ENCODE assay signal across 8 cellular contexts in genomic region chr20:33733654-33734576, GRCh38. TPM values are rescaled to one million over a fixed set of nuclear protein-coding genes. Genes with fewer than 3 reads are reported as not detected.
DNase-seq lines count a peak whose midpoint lies in the region; ATAC-seq and FAIRE-seq lines count a peak whose summit lies in the region.

No MANE protein-coding gene starts in this region.

- no peak for ATAC-seq in natural killer cell treated with Interleukin-12 subunit alpha and Interleukin-12 subunit beta and Interleukin-15 and Interleukin-18, amount 100 ng/mL, for 72 hours

- no peaks in the 10 kb centered on the region for H3K27me3 Mint-ChIP-seq in activated naive CD4-positive, alpha-beta T cell treated with anti-CD3 and anti-CD28 coated beads, Interleukin-2, amount 50 U/mL, for 24 hours
- H3K27me3 Mint-ChIP-seq in natural killer cell treated with Interleukin-12 subunit alpha and Interleukin-12 subunit beta and Interleukin-15 and Interleukin-18, amount 100 ng/mL, for 72 hours: no peaks in the 10 kb centered on the region

- peak overlapping the region; percentile 62 for H3K4me3 Mint-ChIP-seq in activated naive CD4-positive, alpha-beta T cell treated with anti-CD3 and anti-CD28 coated beads, Interleukin-2, amount 50 U/mL, for 24 hours
- H3K4me3 Mint-ChIP-seq in natural killer cell treated with Interleukin-12 subunit alpha and Interleukin-12 subunit beta and Interleukin-15 and Interleukin-18, amount 100 ng/mL, for 72 hours: no peak overlapping the region

- DNase-seq in activated naive CD4-positive, alpha-beta T cell treated with anti-CD3 and anti-CD28 coated beads, Interleukin-2, amount 50 U/mL, for 16 hours: no peak
- DNase-seq in SJSA1 (ENCODE audit: low read depth in 1 of 2, low spot score in 2 of 2) (peak; percentile 71 to 89), GM19240 (ENCODE audit: insufficient read length, low spot score) (no peak), NCI-H2171 treated with DMSO at 0.1 percent for 48 hours (lab: John Stamatoyannopoulos, UW) (no peak)
- peak; percentile 29 for DNase-seq in natural killer cell treated with Interleukin-12 subunit alpha and Interleukin-12 subunit beta and Interleukin-15 and Interleukin-18, amount 100 ng/mL, for 72 hours (ENCODE audit: low spot score)
- no peak for DNase-seq in activated CD4-positive, alpha-beta T cell treated with anti-CD3 and anti-CD28 coated beads for 4 hours

- H3K27ac ChIP-seq in SJSA1: peak overlapping the region; percentile 86

- peaks cover 12% of the 10 kb centered on the region for H3K36me3 Mint-ChIP-seq in activated naive CD4-positive, alpha-beta T cell treated with anti-CD3 and anti-CD28 coated beads, Interleukin-2, amount 50 U/mL, for 24 hours
- peaks cover 10% of the 10 kb centered on the region for H3K36me3 Mint-ChIP-seq in natural killer cell treated with Interleukin-12 subunit alpha and Interleukin-12 subunit beta and Interleukin-15 and Interleukin-18, amount 100 ng/mL, for 72 hours

- no peaks in the 10 kb centered on the region for H3K27me3 ChIP-seq in SJSA1 (replicated peaks)

- H3K4me3 ChIP-seq in SJSA1: no peak overlapping the region

- H3K4me1 Mint-ChIP-seq in activated naive CD4-positive, alpha-beta T cell treated with anti-CD3 and anti-CD28 coated beads, Interleukin-2, amount 50 U/mL, for 24 hours: peaks cover 30% of the 10 kb centered on the region
- H3K4me1 Mint-ChIP-seq in natural killer cell treated with Interleukin-12 subunit alpha and Interleukin-12 subunit beta and Interleukin-15 and Interleukin-18, amount 100 ng/mL, for 72 hours (ENCODE audit: low read depth in 2 of 2): peaks cover 23 to 27% of the 10 kb centered on the region in 2 donors

- FAIRE-seq in endometrium (lab: Jason Lieb, UNC): peak; percentile 12

- peaks cover 34% of the 10 kb centered on the region for H3K4me1 ChIP-seq in SJSA1 (replicated peaks)

- no peaks in the 10 kb centered on the region for H3K36me3 ChIP-seq in SJSA1

- peak overlapping the region; percentile 10 for H3K27ac Mint-ChIP-seq in activated naive CD4-positive, alpha-beta T cell treated with anti-CD3 and anti-CD28 coated beads, Interleukin-2, amount 50 U/mL, for 24 hours
- peak overlapping the region; percentile 2 to 19 for H3K27ac Mint-ChIP-seq in natural killer cell treated with Interleukin-12 subunit alpha and Interleukin-12 subunit beta and Interleukin-15 and Interleukin-18, amount 100 ng/mL, for 72 hours

- peaks cover 3% of the 10 kb centered on the region for H3K9me3 ChIP-seq in SJSA1 (replicated peaks)

- peaks cover 5% of the 10 kb centered on the region for H3K9me3 Mint-ChIP-seq in activated naive CD4-positive, alpha-beta T cell treated with anti-CD3 and anti-CD28 coated beads, Interleukin-2, amount 50 U/mL, for 24 hours
- H3K9me3 Mint-ChIP-seq in natural killer cell treated with Interleukin-12 subunit alpha and Interleukin-12 subunit beta and Interleukin-15 and Interleukin-18, amount 100 ng/mL, for 72 hours: no peaks in the 10 kb centered on the region

RNA-seq across cellular contexts. Expression of gene ZNF341, which starts 2.1 kb away (rescaled TPM):
- total RNA-seq in SJSA1 (2014; rRNA removed; shearing (Covaris generic)): 2.1 and 5.5 TPM in 2 replicates
- 1 to 10 TPM; 4.6 to 8.9 TPM for total RNA-seq in natural killer cell treated with Interleukin-12 subunit alpha and Interleukin-12 subunit beta and Interleukin-15 and Interleukin-18, amount 100 ng/mL, for 72 hours

RNA-seq across cellular contexts. Expression of gene PXMP4, which starts 13.8 kb away (rescaled TPM):
- total RNA-seq in SJSA1 (2014; rRNA removed; shearing (Covaris generic)): 6.7 and 9.3 TPM in 2 replicates
- total RNA-seq in natural killer cell treated with Interleukin-12 subunit alpha and Interleukin-12 subunit beta and Interleukin-15 and Interleukin-18, amount 100 ng/mL, for 72 hours: 1 to 10 TPM; 6.9 to 9.3 TPM

RNA-seq across cellular contexts. Expression of gene E2F1, which starts 47.7 kb away (rescaled TPM):
- 62.1 and 63.9 TPM in 2 replicates for total RNA-seq in SJSA1 (2014; rRNA removed; shearing (Covaris generic))
- 100 to 1,000 TPM in 1 of 2 donors, 10 to 100 TPM in 1; 45.4 to 123 TPM for total RNA-seq in natural killer cell treated with Interleukin-12 subunit alpha and Interleukin-12 subunit beta and Interleukin-15 and Interleukin-18, amount 100 ng/mL, for 72 hours

RNA-seq across cellular contexts. Expression of gene NECAB3, which starts 59.7 kb away (rescaled TPM):
- total RNA-seq in SJSA1 (2014; rRNA removed; shearing (Covaris generic)): 52.1 and 81.1 TPM in 2 replicates
- total RNA-seq in natural killer cell treated with Interleukin-12 subunit alpha and Interleukin-12 subunit beta and Interleukin-15 and Interleukin-18, amount 100 ng/mL, for 72 hours: 10 to 100 TPM; 16.9 to 29.5 TPM

Comparison
In these comparisons a context has a peak if more than half of its experiments do, and no peak if none do; other contexts are left out.
1. DNase-seq: peak in SJSA1 (2 of 2) and natural killer cell treated with Interleukin-12 subunit alpha and Interleukin-12 subunit beta and Interleukin-15 and Interleukin-18, amount 100 ng/mL, for 72 hours (single experiment); none in activated naive CD4-positive, alpha-beta T cell treated with anti-CD3 and anti-CD28 coated beads, Interleukin-2, amount 50 U/mL, for 16 hours (single experiment), GM19240 (single experiment), NCI-H2171 treated with DMSO at 0.1 percent for 48 hours (single experiment) and activated CD4-positive, alpha-beta T cell treated with anti-CD3 and anti-CD28 coated beads for 4 hours (0 of 2).